ENCODE assay signal across 10 cellular contexts in genomic region chr1:114755006-114755936, GRCh38. TPM values are rescaled to one million over a fixed set of nuclear protein-coding genes. Genes with fewer than 3 reads are reported as not detected.
DNase-seq lines count a peak whose midpoint lies in the region; ATAC-seq and TF ChIP-seq lines count a peak whose summit lies in the region.
"Had no signal": no experiment of that assay in that cellular context is flagged by ENCODE, and none has a peak within 500 bp of the region (broad histone marks: within the 10 kb centered on the region; RNA-seq: fewer than 3 reads in every experiment).

No MANE protein-coding gene starts in this region.

- no peaks in the 10 kb centered on the region for H3K9me3 ChIP-seq in right lobe of liver

- H3K4me3 ChIP-seq in ACC112 (ENCODE audit: low read depth, low read length) (peak overlapping the region; percentile 97), HL-60 (replicated peaks; ENCODE audit: insufficient read depth, low read length) (peak overlapping the region; percentile 91), right lobe of liver (peak overlapping the region; percentile 83 to 86 (median 83))

- DNase-seq in HL-60 (ENCODE audit: low read depth in 1 of 2, low spot score in 1 of 2) (peak in 1 of 2 experiments; percentile 47), right lobe of liver (no peak), NCI-H524 treated with DMSO at 0.1 percent for 48 hours (lab: John Stamatoyannopoulos, UW) (no peak)
- no peak for DNase-seq in activated naive CD4-positive, alpha-beta T cell treated with anti-CD3 and anti-CD28 coated beads, Interleukin-2, amount 50 U/mL, for 72 hours (ENCODE audit: low spot score in 2 of 2)

- H3K27ac ChIP-seq in ACC112 (ENCODE audit: low read depth, low read length), result peak overlapping the region; percentile 97; the same call in 1 of the 2 replicates
- H3K27ac ChIP-seq in HL-60 (replicated peaks), result peak overlapping the region; percentile 99; the same call in 1 of the 2 replicates
- H3K27ac ChIP-seq in right lobe of liver, result peak overlapping the region in 2 of 3 donors; percentile 17 to 100

- H3K27ac Mint-ChIP-seq in activated naive CD4-positive, alpha-beta T cell treated with anti-CD3 and anti-CD28 coated beads, Interleukin-2, amount 50 U/mL, for 72 hours, result peak overlapping the region; percentile 69 to 100

- H3K4me1 ChIP-seq in ACC112 (ENCODE audit: control insufficient read depth, insufficient read depth, low read length, unreplicated experiment), result peaks cover 46% of the 10 kb centered on the region
- H3K4me1 ChIP-seq in right lobe of liver, result peaks cover 0 to 60% (median 21%) of the 10 kb centered on the region in 4 donors

- TF ChIP-seq POLR2A in right lobe of liver (IDR thresholded peaks at IDR 0.05), result no peak

- ATAC-seq in activated naive CD4-positive, alpha-beta T cell treated with anti-CD3 and anti-CD28 coated beads, Interleukin-2, amount 50 U/mL, for 72 hours, result no peak
- ATAC-seq in right lobe of liver (no peak), HG02852 (IDR thresholded peaks at IDR 0.05; ENCODE audit: unreplicated experiment) (no peak), HG03139 (IDR thresholded peaks at IDR 0.05; ENCODE audit: unreplicated experiment) (no peak), GM21529 (IDR thresholded peaks at IDR 0.05; ENCODE audit: unreplicated experiment) (no peak)

- peaks cover 4 to 6% of the 10 kb centered on the region in 2 donors for H3K9me3 Mint-ChIP-seq in activated naive CD4-positive, alpha-beta T cell treated with anti-CD3 and anti-CD28 coated beads, Interleukin-2, amount 50 U/mL, for 72 hours

- H3K36me3 Mint-ChIP-seq in activated naive CD4-positive, alpha-beta T cell treated with anti-CD3 and anti-CD28 coated beads, Interleukin-2, amount 50 U/mL, for 72 hours, result peaks cover 19 to 37% of the 10 kb centered on the region in 2 donors

- TF ChIP-seq CTCF in HL-60 (IDR thresholded peaks at IDR 0.05; ENCODE audit: insufficient read depth, low read length) (no peak), right lobe of liver (IDR thresholded peaks at IDR 0.05) (no peak)

- H3K36me3 ChIP-seq in ACC112 (ENCODE audit: insufficient read depth, low read length) (peaks cover 5% of the 10 kb centered on the region; the same call in 1 of the 2 replicates), right lobe of liver (no peaks in the 10 kb centered on the region)

- H3K27me3 ChIP-seq in ACC112 (ENCODE audit: insufficient read depth, low read length) (no peaks in the 10 kb centered on the region), HL-60 (ENCODE audit: insufficient read depth, poor library complexity, severe bottlenecking) (no peaks in the 10 kb centered on the region), right lobe of liver (no peaks in the 10 kb centered on the region)

- 36% methylated on average over 7 of the region's 7 CpGs for WGBS in right lobe of liver (ENCODE audit: insufficient coverage, low coverage, low lambda C conversion rate, missing lambda C conversion rate)

- H2AFZ ChIP-seq in ACC112 (ENCODE audit: low read length, unreplicated experiment), result no peak overlapping the region

- intact Hi-C loops in right lobe of liver (cut with DNase I), result no loop called here

- peaks cover 73% of the 10 kb centered on the region for H3K79me2 ChIP-seq in ACC112 (ENCODE audit: control insufficient read depth, insufficient read depth, low read length, unreplicated experiment)

RNA-seq across cellular contexts. Expression of gene CSDE1, which starts 2.5 kb away (rescaled TPM):
- total RNA-seq in activated naive CD4-positive, alpha-beta T cell treated with anti-CD3 and anti-CD28 coated beads, Interleukin-2, amount 50 U/mL, for 72 hours, result 100 to 1,000 TPM; 433 to 486 TPM
- total RNA-seq in right lobe of liver, result 100 to 1,000 TPM; 195 to 585 (median 269) TPM

RNA-seq across cellular contexts. Expression of gene SIKE1, which starts 25.2 kb away (rescaled TPM):
- 10 to 100 TPM; 61.1 to 76.0 TPM for total RNA-seq in activated naive CD4-positive, alpha-beta T cell treated with anti-CD3 and anti-CD28 coated beads, Interleukin-2, amount 50 U/mL, for 72 hours
- total RNA-seq in right lobe of liver, result 10 to 100 TPM; 17.5 to 74.0 (median 21.8) TPM

RNA-seq across cellular contexts. Expression of gene NRAS, which starts 38.7 kb away (rescaled TPM):
- total RNA-seq in activated naive CD4-positive, alpha-beta T cell treated with anti-CD3 and anti-CD28 coated beads, Interleukin-2, amount 50 U/mL, for 72 hours, result 10 to 100 TPM; 43.9 to 52.3 TPM
- total RNA-seq in right lobe of liver, result 10 to 100 TPM; 10.4 to 24.5 (median 16.3) TPM

RNA-seq across cellular contexts. Expression of gene AMPD1, which starts 59.9 kb away (rescaled TPM):
- total RNA-seq in activated naive CD4-positive, alpha-beta T cell treated with anti-CD3 and anti-CD28 coated beads, Interleukin-2, amount 50 U/mL, for 72 hours, result not detected
- total RNA-seq in right lobe of liver, result under 1 TPM in 3 of 6 experiments, not detected in 3; 0.12 to 0.19 (median 0.13) TPM
- total RNA-seq: mucosa of gallbladder; T-helper 2 cell treated with Interferon-gamma antibody and Interleukin-4, amounts not matched to agents 100 ng/mL and 5 ng/mL, for 36 hours had no signal
